20 cellular contexts compared by ENCODE assay signal in the genomic region with DNA sequence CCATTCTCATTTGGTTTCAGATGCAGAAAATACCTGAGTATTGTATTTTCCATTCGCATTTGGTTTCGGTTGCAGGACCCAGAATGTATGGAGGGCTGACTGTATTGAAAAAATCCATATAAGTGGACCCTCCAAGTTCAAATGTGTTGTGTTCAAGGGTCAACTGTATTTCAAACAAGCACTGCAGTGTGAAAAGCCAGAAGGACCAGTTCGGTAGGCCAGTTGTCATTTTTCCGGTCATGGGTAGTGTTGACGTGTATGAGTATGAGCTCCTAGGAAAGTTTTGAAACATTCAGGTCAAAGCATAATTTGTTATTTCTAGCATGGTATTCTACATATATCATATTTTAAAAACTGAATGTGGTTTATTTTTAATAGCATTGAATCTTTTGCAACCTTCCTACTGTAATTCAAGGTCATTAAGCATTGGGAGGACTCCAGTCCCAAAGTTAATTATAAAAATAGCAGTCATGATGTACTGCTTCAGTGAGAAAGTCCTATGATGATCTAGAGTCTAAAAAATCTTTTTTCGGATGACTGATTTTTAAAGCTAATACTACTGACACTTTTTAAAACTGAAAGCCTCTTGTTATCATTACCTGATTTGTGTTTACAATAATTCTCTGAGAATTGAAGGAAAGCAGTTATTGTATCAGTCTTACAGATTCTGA. TPM values are rescaled to one million over a fixed set of nuclear protein-coding genes. Genes with fewer than 3 reads are reported as not detected.
DNase-seq lines count a peak whose midpoint lies in the region; ATAC-seq and TF ChIP-seq lines count a peak whose summit lies in the region.
"Had no signal": no experiment of that assay in that cellular context is flagged by ENCODE, and none has a peak within 500 bp of the region (broad histone marks: within the 10 kb centered on the region; RNA-seq: fewer than 3 reads in every experiment).

No MANE protein-coding gene starts in this region.

- TF ChIP-seq POLR2A in body of pancreas (IDR thresholded peaks at IDR 0.05), result no peak

- no peaks in the 10 kb centered on the region for H3K27me3 ChIP-seq in body of pancreas
- H3K27me3 ChIP-seq: Peyer's patch had no signal

- peak; percentile 13 for DNase-seq in Caki2 (ENCODE audit: low read depth)
- DNase-seq in body of pancreas, result peak in 1 of 4 donors; percentile 26
- peak; percentile 50 for DNase-seq in kidney tubule cell (ENCODE audit: low spot score)
- DNase-seq in NCI-H2171 treated with DMSO at 0.1 percent for 48 hours (lab: John Stamatoyannopoulos, UW), result no peak
- DNase-seq in DMS79 (lab: John Stamatoyannopoulos, UW), result no peak
- DNase-seq: CD4-positive, alpha-beta memory T cell; H7; HFFc6; Karpas-422; NCI-H1436; NCI-H2029; NCI-H2171; NCI-H446 treated with DMSO at 0.1 percent for 48 hours; Peyer's patch; SHP77 had no signal

- H3K4me1 Mint-ChIP-seq in nephron, result peaks cover 20% of the 10 kb centered on the region
- H3K4me1 Mint-ChIP-seq: CD4-positive, alpha-beta memory T cell; IgD-negative memory B cell had no signal

- H3K4me3 ChIP-seq in body of pancreas, result no peak overlapping the region
- H3K4me3 ChIP-seq: A549, Peyer's patch, SK-N-MC had no signal

- no peaks in the 10 kb centered on the region for H3K27me3 Mint-ChIP-seq in nephron (ENCODE audit: low read depth)

- no peaks in the 10 kb centered on the region for H3K9me3 Mint-ChIP-seq in nephron
- H3K9me3 Mint-ChIP-seq: CD4-positive, alpha-beta memory T cell; HFFc6; IgD-negative memory B cell had no signal

- no peaks in the 10 kb centered on the region for H3K36me3 ChIP-seq in body of pancreas (replicated peaks in 1 of 2; ENCODE audit: insufficient read depth in 1 of 2, low read depth in 2 of 2)

- H3K9me3 ChIP-seq in body of pancreas, result no peaks in the 10 kb centered on the region
- H3K9me3 ChIP-seq: A549, Peyer's patch had no signal

- 53 to 56% methylated on average over 6 of the region's 6 CpGs for WGBS in body of pancreas, 2 donors

- peak overlapping the region in 3 of 4 donors; percentile 4 to 17 (median 15) for H3K27ac ChIP-seq in body of pancreas
- H3K27ac ChIP-seq: A549, Peyer's patch, SK-N-MC had no signal

- intact Hi-C loops in body of pancreas (cut with DNase I), result no loop called here

- no peak for ATAC-seq in body of pancreas
- no peak for ATAC-seq in HG02973 (IDR thresholded peaks at IDR 0.05; ENCODE audit: unreplicated experiment)
- ATAC-seq: A549 had no signal

- in situ Hi-C loops in Caki2 (cut with HindIII; ENCODE audit: low pct_unique_long_range_greater_than_20kb, low sequenced_read_pairs), result no loop called here

- no peak overlapping the region for H3K4me3 Mint-ChIP-seq in nephron
- H3K4me3 Mint-ChIP-seq: CD4-positive, alpha-beta memory T cell; HFFc6; IgD-negative memory B cell had no signal

- H3K36me3 Mint-ChIP-seq in nephron (ENCODE audit: low read depth), result peaks cover 4% of the 10 kb centered on the region
- H3K36me3 Mint-ChIP-seq: CD4-positive, alpha-beta memory T cell had no signal

- H3K4me1 ChIP-seq in body of pancreas, result peaks cover 26% of the 10 kb centered on the region
- H3K4me1 ChIP-seq: A549 had no signal

- TF ChIP-seq CTCF in body of pancreas (IDR thresholded peaks at IDR 0.05) (no peak), nephron (IDR thresholded peaks at IDR 0.05; ENCODE audit: unreplicated experiment in 3 of 3) (no peak)

- peak overlapping the region; percentile 16 to 43 (median 33) for H3K27ac Mint-ChIP-seq in nephron
- H3K27ac Mint-ChIP-seq: CD4-positive, alpha-beta memory T cell; HFFc6 had no signal

RNA-seq across cellular contexts. Expression of a gene that starts 18.9 kb away (rescaled TPM):
- 1.1 and 2.5 TPM in 2 replicates for total RNA-seq in Caki2 (2014; rRNA removed; shearing (Covaris generic); ENCODE audit: low replicate concordance)
- total RNA-seq in body of pancreas, result 1 to 10 TPM; 5.2 to 7.3 TPM

Comparison
In these comparisons a context has a peak if more than half of its experiments do, and no peak if none do; other contexts are left out.
1. DNase-seq: peak in Caki2 (single experiment) and kidney tubule cell (single experiment); none in NCI-H2171 treated with DMSO at 0.1 percent for 48 hours (single experiment) and DMS79 (single experiment).